In the genomic region with DNA sequence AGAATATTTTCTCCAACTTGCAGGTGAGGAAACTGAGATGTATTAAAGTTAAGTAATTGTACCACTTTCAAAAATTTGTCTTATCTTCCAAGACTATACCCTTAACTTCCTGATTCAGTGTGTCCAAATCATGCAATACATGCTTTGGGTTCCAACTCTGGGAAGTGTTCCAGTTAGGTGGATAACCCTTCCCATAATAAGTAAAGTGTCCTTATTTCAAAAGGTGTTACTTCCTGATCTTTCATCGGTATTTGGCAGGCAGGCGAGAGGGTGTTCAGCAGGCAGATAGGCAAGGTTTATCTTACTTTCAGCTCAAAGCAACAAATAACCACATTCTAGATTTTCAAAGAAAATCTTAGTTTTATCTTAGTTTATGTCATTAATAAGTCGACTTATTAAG, we compare ENCODE assay signal across 1 cellular context.
TF ChIP-seq lines count a peak whose summit lies in the region.

No MANE protein-coding gene starts in this region.

TF ChIP-seq in IMR-90, 13 proteins besides CTCF, POLR2A, EP300 and RAD21 (continued from another document):
- TF ChIP-seq BHLHE40 (IDR thresholded peaks at IDR 0.05; ENCODE audit: low read depth, low read length) (no peak), NFE2L2 (IDR thresholded peaks at IDR 0.05; ENCODE audit: low read depth, low read length) (no peak), MXI1 (IDR thresholded peaks at IDR 0.05; ENCODE audit: borderline replicate concordance, low read depth, low read length) (no peak), RCOR1 (IDR thresholded peaks at IDR 0.05; ENCODE audit: insufficient replicate concordance, low read length) (no peak), RFX5 (IDR thresholded peaks at IDR 0.05; ENCODE audit: low read depth, low read length) (no peak)
